ENCODE assay signal across 10 cellular contexts in the genomic region with DNA sequence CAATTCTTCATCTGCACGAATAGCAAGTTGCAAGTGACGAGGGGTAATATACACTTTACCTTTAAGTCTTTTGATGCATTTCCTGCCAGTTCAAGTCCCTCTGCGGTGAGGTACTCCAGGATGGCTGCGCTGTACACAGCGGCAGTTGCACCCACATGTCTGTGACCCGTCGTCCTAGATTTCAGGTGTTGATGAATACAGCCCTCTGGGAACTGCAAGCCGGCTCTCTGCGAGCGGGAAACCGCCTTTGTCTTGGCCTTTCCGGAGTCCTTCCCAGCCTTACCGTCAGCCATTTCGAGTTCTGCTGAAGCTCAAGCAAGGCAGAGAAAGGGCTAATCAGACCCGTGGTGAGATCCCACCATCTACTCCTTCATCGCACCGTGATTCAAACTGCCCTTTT. TPM values are rescaled to one million over a fixed set of nuclear protein-coding genes. Genes with fewer than 3 reads are reported as not detected.
A peak's percentile ranks its signal among the peaks of the same experiment; 100 is the strongest.
DNase-seq lines count a peak whose midpoint lies in the region; TF ChIP-seq lines count a peak whose summit lies in the region.
"Had no signal": no experiment of that assay in that cellular context is flagged by ENCODE, and none has a peak within 500 bp of the region (broad histone marks: within the 10 kb centered on the region; RNA-seq: fewer than 3 reads in every experiment).

No MANE protein-coding gene starts in this region.

- H3K27ac ChIP-seq in CD8-positive, alpha-beta memory T cell (ENCODE audit: low read depth, low read length): peak overlapping the region; percentile 45
- no peak overlapping the region for H3K27ac ChIP-seq in trophoblast cell (ENCODE audit: low read depth, low read length)

- no peaks in the 10 kb centered on the region for H3K27me3 ChIP-seq in CD8-positive, alpha-beta memory T cell (ENCODE audit: insufficient read depth, low read length, poor library complexity, severe bottlenecking)
- H3K27me3 ChIP-seq in trophoblast cell (ENCODE audit: insufficient read depth, low read length): no peaks in the 10 kb centered on the region

- CTCF ChIA-PET in CD8-positive, alpha-beta memory T cell (lab: Charles Lee): interaction anchor here (1.0 to 7.1 kb wide), 8 partner anchors 10 to 51 kb away, joined by 3 to 60 read pairs (median 5); partner anchors contain the start of gene UBAC2

- no peaks in the 10 kb centered on the region for H3K9me3 Mint-ChIP-seq in CD8-positive, alpha-beta memory T cell
- H3K9me3 Mint-ChIP-seq in neural crest cell: no peaks in the 10 kb centered on the region

- POLR2A ChIA-PET in CD8-positive, alpha-beta memory T cell (lab: Charles Lee): interaction anchor here (0.7 to 6.7 kb wide), 6 partner anchors 13 to 301 kb away, joined by 3 to 102 read pairs (median 4); partner anchors contain the start of gene UBAC2

- H3K4me3 Mint-ChIP-seq in CD8-positive, alpha-beta memory T cell: peak overlapping the region; percentile 91 to 98 (median 95)
- peak overlapping the region; percentile 60 for H3K4me3 Mint-ChIP-seq in neural crest cell

- H3K36me3 Mint-ChIP-seq in CD8-positive, alpha-beta memory T cell: peaks cover 0 to 23% (median 14%) of the 10 kb centered on the region in 3 donors
- H3K36me3 Mint-ChIP-seq in neural crest cell (ENCODE audit: low read depth): peaks cover 2% of the 10 kb centered on the region

- no peak overlapping the region for H3K4ac ChIP-seq in trophoblast cell (ENCODE audit: low read depth, low read length)

- peak overlapping the region; percentile 97 to 100 (median 98) for H3K27ac Mint-ChIP-seq in CD8-positive, alpha-beta memory T cell
- peak overlapping the region; percentile 88 for H3K27ac Mint-ChIP-seq in neural crest cell (ENCODE audit: unreplicated experiment)

- no peaks in the 10 kb centered on the region for H3K36me3 ChIP-seq in CD8-positive, alpha-beta memory T cell (ENCODE audit: insufficient read depth, low read length)
- no peaks in the 10 kb centered on the region for H3K36me3 ChIP-seq in trophoblast cell (ENCODE audit: control insufficient read depth in 1 of 2, insufficient read depth in 2 of 2, low read length in 2 of 2)

- H3K14ac ChIP-seq in trophoblast cell (ENCODE audit: low read length): no peak overlapping the region

- no peak overlapping the region for H4K12ac ChIP-seq in trophoblast cell (ENCODE audit: low read depth, low read length)

- no peak overlapping the region for H3K9ac ChIP-seq in trophoblast cell (ENCODE audit: low read length)

- no peak overlapping the region for H4K91ac ChIP-seq in trophoblast cell (ENCODE audit: low read depth, low read length)

- TF ChIP-seq CTCF in neural crest cell (conservative IDR thresholded peaks at IDR 0.05): no peak

- no peak overlapping the region for H2AFZ ChIP-seq in trophoblast cell (ENCODE audit: insufficient read depth, low read length, poor library complexity)

- H3K4me3 ChIP-seq in CD8-positive, alpha-beta memory T cell (ENCODE audit: low read length): peak overlapping the region; percentile 77
- H3K4me3 ChIP-seq in trophoblast cell (ENCODE audit: low read depth, low read length): no peak overlapping the region

- no peak overlapping the region for H2AK5ac ChIP-seq in trophoblast cell (ENCODE audit: low read length)

- peaks cover 83% of the 10 kb centered on the region for H3K4me1 ChIP-seq in CD8-positive, alpha-beta memory T cell (ENCODE audit: insufficient read depth, low read length)
- H3K4me1 ChIP-seq in trophoblast cell (ENCODE audit: control insufficient read depth in 1 of 2, insufficient read depth in 2 of 2, low read length in 2 of 2): peaks cover 0 to 3% of the 10 kb centered on the region in 2 experiments

- H3K4me1 Mint-ChIP-seq in CD8-positive, alpha-beta memory T cell: peaks cover 72 to 92% (median 88%) of the 10 kb centered on the region in 3 donors
- peaks cover 39% of the 10 kb centered on the region for H3K4me1 Mint-ChIP-seq in neural crest cell

- no peak overlapping the region for H4K8ac ChIP-seq in trophoblast cell (ENCODE audit: low read depth, low read length)

- no peaks in the 10 kb centered on the region for H3K79me1 ChIP-seq in trophoblast cell (ENCODE audit: low read length)

- no peaks in the 10 kb centered on the region for H3K9me3 ChIP-seq in CD8-positive, alpha-beta memory T cell (ENCODE audit: low read length)
- no peaks in the 10 kb centered on the region for H3K9me3 ChIP-seq in trophoblast cell (ENCODE audit: insufficient read depth, low read depth, low read length)

- H2BK5ac ChIP-seq in trophoblast cell (ENCODE audit: low read depth, low read length, poor library complexity): no peak overlapping the region

- H3K27me3 Mint-ChIP-seq in CD8-positive, alpha-beta memory T cell: no peaks in the 10 kb centered on the region
- H3K27me3 Mint-ChIP-seq in neural crest cell (ENCODE audit: low read depth): no peaks in the 10 kb centered on the region

- H3K4me2 ChIP-seq in trophoblast cell (ENCODE audit: low read length): no peak overlapping the region

- no peak overlapping the region for H2BK12ac ChIP-seq in trophoblast cell (ENCODE audit: low read length)

- DNase-seq in CD8-positive, alpha-beta memory T cell: peak; percentile 57 to 84 (median 80)
- peak; percentile 27 to 83 (median 61) for DNase-seq in T-helper 2 cell
- DNase-seq in activated gamma-delta T cell treated with anti-CD3 and anti-CD28 coated beads, Interleukin-2, amount 50 U/mL, for 16 hours (ENCODE audit: low read depth): peak; percentile 35
- no peak for DNase-seq in neural crest cell (ENCODE audit: low read depth, low spot score)
- no peak for DNase-seq in pons (ENCODE audit: low spot score)
- DNase-seq in iPS-NIHi11 (ENCODE audit: low spot score): no peak
- DNase-seq in trophoblast cell: no peak
- no peak for DNase-seq in superior temporal gyrus (ENCODE audit: extremely low spot score)
- DNase-seq: KG1 had no signal

- H3K79me2 ChIP-seq in trophoblast cell (ENCODE audit: control insufficient read depth, insufficient read depth, low read length, poor library complexity): peaks cover 1% of the 10 kb centered on the region

- H3K23ac ChIP-seq in trophoblast cell (ENCODE audit: low read length): no peak overlapping the region

- H2BK120ac ChIP-seq in trophoblast cell (ENCODE audit: insufficient read depth, low read length, poor library complexity): no peak overlapping the region

- no peak overlapping the region for H3K18ac ChIP-seq in trophoblast cell (ENCODE audit: low read length)

- WGBS in trophoblast cell (ENCODE audit: extremely low coverage, insufficient coverage, insufficient read length): no CpG with 5 or more reads among the region's 17 CpGs

RNA-seq across cellular contexts. Expression of gene UBAC2, which starts 14.8 kb away (rescaled TPM):
- 10 to 100 TPM; 62.3 to 63.7 TPM for total RNA-seq in CD8-positive, alpha-beta memory T cell
- 160 TPM for polyA plus RNA-seq in CD8-positive, alpha-beta memory T cell
- 58.8 and 59.8 TPM in 2 replicates for total RNA-seq in neural crest cell
- 63.6 and 64.8 TPM in 2 replicates for polyA plus RNA-seq in trophoblast cell (2013)

RNA-seq across cellular contexts. Expression of gene GPR18, which starts 42.7 kb away (rescaled TPM):
- total RNA-seq in CD8-positive, alpha-beta memory T cell: 10 to 100 TPM; 15.2 to 16.2 TPM
- polyA plus RNA-seq in CD8-positive, alpha-beta memory T cell: 32.4 TPM
- total RNA-seq in neural crest cell: not detected in 2 replicates
- polyA plus RNA-seq in trophoblast cell (2013): not detected in 2 replicates
- polyA plus RNA-seq: BJ had no signal

Comparison
In these comparisons a context has a peak if more than half of its experiments do, and no peak if none do; other contexts are left out.
1. DNase-seq: peak in CD8-positive, alpha-beta memory T cell (5 of 5), T-helper 2 cell (5 of 5) and activated gamma-delta T cell treated with anti-CD3 and anti-CD28 coated beads, Interleukin-2, amount 50 U/mL, for 16 hours (single experiment); none in neural crest cell (single experiment), pons (single experiment), iPS-NIHi11 (single experiment), trophoblast cell (0 of 2) and superior temporal gyrus (single experiment).
2. RNA of gene GPR18, which starts 42.7 kb away (total RNA-seq): 15.2 to 16.2 TPM in CD8-positive, alpha-beta memory T cell; not detected in neural crest cell; every median in the first group is over 10 times any median in the second.